ENCODE assay signal across 2 cellular contexts in the genomic region with DNA sequence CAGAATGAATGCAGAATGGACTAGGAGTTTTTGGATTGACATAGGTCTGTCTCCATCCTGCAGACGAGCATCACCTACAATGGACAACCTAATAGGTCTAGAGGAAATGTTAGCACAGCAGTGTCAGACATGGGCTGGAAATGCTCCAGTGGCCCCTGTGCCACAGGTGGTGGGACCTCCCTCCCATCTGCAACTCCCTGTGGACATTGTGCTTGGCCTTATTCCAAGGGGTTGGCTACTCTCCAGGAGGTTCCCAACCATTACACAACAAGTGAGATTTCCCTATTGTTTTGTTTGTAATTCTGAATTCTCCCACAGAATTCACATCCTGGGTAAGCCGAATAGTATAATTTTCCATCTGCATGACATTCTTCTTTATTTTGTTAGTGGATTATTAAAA.
A peak's percentile ranks its signal among the peaks of the same experiment; 100 is the strongest.
DNase-seq lines count a peak whose midpoint lies in the region; ATAC-seq and TF ChIP-seq lines count a peak whose summit lies in the region.
"Not testable (repeated sequence)": the region's sequence is repeated elsewhere in the genome, so short reads cannot be mapped to it uniquely, and the experiment has no call there.

No MANE protein-coding gene starts in this region.

- not testable (repeated sequence) for H3K27ac Mint-ChIP-seq in GM23338, WTC11

- H3K9me2 ChIP-seq in GM23338 (ENCODE audit: insufficient read depth): not testable (repeated sequence)

- not testable (repeated sequence) for H3K27ac ChIP-seq in GM23338 (ENCODE audit: low read depth)

- POLR2A ChIA-PET in WTC11 (lab: Charles Lee): not testable (repeated sequence)

- not testable (repeated sequence) for H3K4me1 Mint-ChIP-seq in GM23338, WTC11

- not testable (repeated sequence) for H3K36me3 Mint-ChIP-seq in GM23338 (ENCODE audit: low read depth); WTC11

- DNase-seq in GM23338 (ENCODE audit: low spot score); WTC11 (ENCODE audit: low spot score): not testable (repeated sequence)

- H3K79me2 ChIP-seq in GM23338 (replicated peaks; ENCODE audit: insufficient read depth): not testable (repeated sequence)

- not testable (repeated sequence) for H3K4me3 Mint-ChIP-seq in GM23338, WTC11

- H3K4me3 ChIP-seq in GM23338: not testable (repeated sequence)

- not testable (repeated sequence) for H3F3A ChIP-seq in GM23338 (replicated peaks; ENCODE audit: low read depth)

- not testable (repeated sequence) for H2AFZ ChIP-seq in GM23338

- H3K27me3 ChIP-seq in GM23338 (ENCODE audit: insufficient read depth): not testable (repeated sequence)

- H3K9me3 Mint-ChIP-seq in GM23338, WTC11: not testable (repeated sequence)

- not testable (repeated sequence) for H3K4me2 ChIP-seq in GM23338

- ATAC-seq in GM23338: peak; percentile 54
- ATAC-seq in WTC11: peak; percentile 79

- H3K4me1 ChIP-seq in GM23338 (ENCODE audit: insufficient read depth): not testable (repeated sequence)

- CTCF ChIA-PET in WTC11 (lab: Charles Lee): not testable (repeated sequence)

- not testable (repeated sequence) for TF ChIP-seq CTCF in GM23338 (conservative IDR thresholded peaks at IDR 0.05; ENCODE audit: low read depth in 2 of 2); WTC11 (IDR thresholded peaks at IDR 0.05)

- H3K36me3 ChIP-seq in GM23338 (ENCODE audit: insufficient read depth): not testable (repeated sequence)

- not testable (repeated sequence) for H4K20me1 ChIP-seq in GM23338 (replicated peaks; ENCODE audit: insufficient read depth)

- not testable (repeated sequence) for H3K27me3 Mint-ChIP-seq in GM23338 (ENCODE audit: insufficient read depth, low read depth, poor library complexity); WTC11 (ENCODE audit: low read depth)
